Comparison of ENCODE assay signal across 18 cellular contexts in genomic region chr13:110458017-110458416, GRCh38.
A peak's percentile ranks its signal among the peaks of the same experiment; 100 is the strongest.
DNase-seq lines count a peak whose midpoint lies in the region; ATAC-seq, FAIRE-seq and TF ChIP-seq lines count a peak whose summit lies in the region.
"Had no signal": no experiment of that assay in that cellular context is flagged by ENCODE, and none has a peak within 500 bp of the region (broad histone marks: within the 10 kb centered on the region; RNA-seq: fewer than 3 reads in every experiment).

No MANE protein-coding gene starts in this region.

- H3K4me1 ChIP-seq in HEK293 (ENCODE audit: control insufficient read depth, insufficient read depth, low read length) (no peaks in the 10 kb centered on the region), H1 (replicated peaks in 1 of 4; ENCODE audit: control insufficient read depth in 3 of 4, insufficient read depth in 4 of 4, low read length in 3 of 4) (peaks cover 0 to 5% (median 1%) of the 10 kb centered on the region in 4 experiments; a peak in 4 of 7 replicates), subcutaneous abdominal adipose tissue (ENCODE audit: control insufficient read depth in 5 of 5, insufficient read depth in 5 of 5, low read length in 5 of 5) (peaks cover 3 to 17% (median 9%) of the 10 kb centered on the region in 5 donors)

- H3K56ac ChIP-seq in H1 (replicated peaks; ENCODE audit: insufficient read length, low read depth, low read length), result no peak overlapping the region

- no peak for TF ChIP-seq RAD21 in H1 (IDR thresholded peaks at IDR 0.05 in 1 of 2, conservative IDR thresholded peaks at IDR 0.05 in 1 of 2; ENCODE audit: low read depth in 2 of 2, low read length in 2 of 2)

- no peak overlapping the region for H4K91ac ChIP-seq in H1 (replicated peaks; ENCODE audit: insufficient read length, low read length)

- 83% methylated on average over 8 of the region's 8 CpGs; no CpG with 5 or more reads in 1 of the 2 experiments for WGBS in H1 (ENCODE audit: extremely low coverage in 1 of 2, insufficient coverage in 1 of 2, insufficient read length in 1 of 2, insufficient replicate concordance in 2 of 2, low coverage in 1 of 2, low lambda C conversion rate in 2 of 2, missing lambda C conversion rate in 1 of 2), 2 experiments

- H4K8ac ChIP-seq in H1 (ENCODE audit: extremely low read depth, insufficient read depth, low read length), result no peak overlapping the region; the same call in 1 of the 2 replicates

- H3K9ac ChIP-seq in H1 (replicated peaks in 1 of 4; ENCODE audit: extremely low read depth in 1 of 4, low read depth in 3 of 4, low read length in 3 of 4), result no peak overlapping the region
- no peak overlapping the region for H3K9ac ChIP-seq in subcutaneous abdominal adipose tissue (ENCODE audit: low read length in 5 of 5)

- peak overlapping the region; percentile 18; the same call in 1 of the 2 replicates for H2BK15ac ChIP-seq in H1 (ENCODE audit: low read length)

- peak overlapping the region; percentile 82; the same call in 1 of the 2 replicates for H2BK5ac ChIP-seq in H1 (ENCODE audit: low read depth, low read length)

- H3K27me3 ChIP-seq in H1 (replicated peaks in 1 of 4; ENCODE audit: control insufficient read depth in 3 of 4, extremely low read depth in 1 of 4, insufficient read depth in 3 of 4, low read length in 3 of 4), result no peaks in the 10 kb centered on the region
- no peaks in the 10 kb centered on the region for H3K27me3 ChIP-seq in subcutaneous abdominal adipose tissue (ENCODE audit: control insufficient read depth in 5 of 5, insufficient read depth in 4 of 5, low read length in 5 of 5)

- no peak overlapping the region for H3K27ac ChIP-seq in HEK293 (ENCODE audit: extremely low read depth, low read depth, low read length)
- H3K27ac ChIP-seq in H1 (ENCODE audit: low read depth, low read length), result no peak overlapping the region
- H3K27ac ChIP-seq in subcutaneous abdominal adipose tissue (ENCODE audit: low read depth, low read length), result peak overlapping the region; percentile 21
- H3K27ac ChIP-seq: SK-N-MC had no signal

- no peak for TF ChIP-seq EP300 in H1 (IDR thresholded peaks at IDR 0.05; ENCODE audit: borderline replicate concordance in 1 of 2, low read depth in 2 of 2, low read length in 2 of 2)

- H3K4me3 ChIP-seq in HEK293 (ENCODE audit: low read depth, low read length) (no peak overlapping the region), H1 (ENCODE audit: extremely low read depth in 1 of 4, insufficient read depth in 2 of 4, low read depth in 3 of 4, low read length in 4 of 4) (no peak overlapping the region), subcutaneous abdominal adipose tissue (ENCODE audit: low read depth in 1 of 5, low read length in 5 of 5) (no peak overlapping the region)
- H3K4me3 ChIP-seq: SK-N-MC had no signal

- no peak for DNase-seq in H1 (ENCODE audit: low read depth in 1 of 2, low spot score in 2 of 2)
- peak; percentile 76 for DNase-seq in posterior vena cava (ENCODE audit: low spot score)
- no peak for DNase-seq in NCI-H345 (lab: John Stamatoyannopoulos, UW)
- DNase-seq in NCI-H1694 treated with DMSO at 0.1 percent for 48 hours (lab: John Stamatoyannopoulos, UW), result no peak
- no peak for DNase-seq in occipital lobe (lab: John Stamatoyannopoulos, UW)
- DNase-seq: DMS53, H7, KBM-7, MV-4-11, NCI-H1417 treated with DMSO at 0.1 percent for 48 hours, NCI-H2029, NCI-H2171 treated with DMSO at 0.1 percent for 48 hours, NCI-H82 had no signal

- no peak overlapping the region; the same call in 1 of the 2 replicates for H2BK20ac ChIP-seq in H1 (ENCODE audit: low read length)

- H3K4me2 ChIP-seq in H1 (ENCODE audit: insufficient read depth in 1 of 2, low read depth in 2 of 2, low read length in 2 of 2), result no peak overlapping the region

- no peak overlapping the region for H3K14ac ChIP-seq in H1 (ENCODE audit: insufficient read length)

- H2AFZ ChIP-seq in H1 (ENCODE audit: low read length), result no peak overlapping the region

- no peak overlapping the region for H3K4ac ChIP-seq in H1 (replicated peaks; ENCODE audit: insufficient read length, low read depth, low read length)

- no peaks in the 10 kb centered on the region for H3K23me2 ChIP-seq in H1 (ENCODE audit: low read depth, low read length)

- H3K18ac ChIP-seq in H1 (ENCODE audit: extremely low read depth, low read length), result no peak overlapping the region; the same call in 1 of the 2 replicates

- TF ChIP-seq CTCF in HEK293 (tag by site-specific recombination; IDR thresholded peaks at IDR 0.05) (no peak), H1 (IDR thresholded peaks at IDR 0.05; ENCODE audit: control extremely low read depth in 1 of 3, insufficient read depth in 1 of 3, low read depth in 1 of 3, low read length in 3 of 3) (no peak)

- H4K5ac ChIP-seq in H1 (ENCODE audit: insufficient read length, low read depth, low read length), result no peak overlapping the region

- H3K79me1 ChIP-seq in H1 (ENCODE audit: low read depth, low read length), result no peaks in the 10 kb centered on the region

- no peaks in the 10 kb centered on the region for H3K79me2 ChIP-seq in H1 (ENCODE audit: control insufficient read depth in 1 of 2, insufficient read depth in 2 of 2, low read length in 2 of 2)

- peaks cover 0 to 9% of the 10 kb centered on the region in 2 experiments; a peak in 2 of 3 replicates for H3K36me3 ChIP-seq in HEK293 (ENCODE audit: control insufficient read depth in 2 of 2, insufficient read depth in 1 of 2, low read length in 2 of 2)
- H3K36me3 ChIP-seq in H1 (ENCODE audit: control insufficient read depth in 2 of 4, insufficient read depth in 4 of 4, low read length in 3 of 4), result peaks cover 0 to 4% (median 2%) of the 10 kb centered on the region in 4 experiments; a peak in 5 of 8 replicates
- H3K36me3 ChIP-seq in subcutaneous abdominal adipose tissue (ENCODE audit: control insufficient read depth in 5 of 5, insufficient read depth in 5 of 5, low read length in 5 of 5), result peaks cover 3 to 90% (median 69%) of the 10 kb centered on the region in 5 donors

- CTCF ChIA-PET in HEK293 (lab: Yijun Ruan, JAX), result interaction anchor here (0.6 to 1.0 kb wide), 2 partner anchors 235 to 236 kb away, joined by 3 to 4 read pairs; no protein-coding TSS in a partner anchor
- CTCF ChIA-PET in H1 (lab: Charles Lee; ENCODE audit: partially characterized antibody), result interaction anchor here (1.0 to 1.5 kb wide), 2 partner anchors 50 to 226 kb away, joined by 3 to 4 read pairs; no protein-coding TSS in a partner anchor

- no peak overlapping the region for H3K23ac ChIP-seq in H1 (ENCODE audit: insufficient read length)

- FAIRE-seq in H1 (lab: Jason Lieb, UNC), result no peak
- FAIRE-seq: GM19239 had no signal

- TF ChIP-seq POLR2A in H1 (IDR thresholded peaks at IDR 0.05; ENCODE audit: control extremely low read depth in 1 of 2, low read depth in 2 of 2, low read length in 2 of 2), result no peak

- peak overlapping the region; percentile 33; the same call in 1 of the 2 replicates for H2AK5ac ChIP-seq in H1 (ENCODE audit: low read depth, low read length)

- intact Hi-C loops in posterior vena cava (cut with DNase I), result no loop called here

- H2BK120ac ChIP-seq in H1 (replicated peaks; ENCODE audit: low read depth, low read length), result no peak overlapping the region

- peak overlapping the region; percentile 77; the same call in 1 of the 2 replicates for H2BK12ac ChIP-seq in H1 (ENCODE audit: low read depth, low read length)

- H4K20me1 ChIP-seq in H1 (replicated peaks in 1 of 2; ENCODE audit: control insufficient read depth in 1 of 2, insufficient read depth in 2 of 2, low read length in 2 of 2), result peaks cover 0 to 2% of the 10 kb centered on the region in 2 experiments

- POLR2A ChIA-PET in HEK293 (lab: Yijun Ruan, JAX) (interaction anchor here (0.5 kb wide), 1 partner anchor 63 kb away, joined by 5 read pairs; no protein-coding TSS in a partner anchor), H1 (lab: Charles Lee; ENCODE audit: partially characterized antibody) (interaction anchor here (0.8 to 1.2 kb wide), 2 partner anchors 18 to 257 kb away, joined by 3 to 4 read pairs; no protein-coding TSS in a partner anchor)

- no peaks in the 10 kb centered on the region for H3K9me3 ChIP-seq in HEK293 (ENCODE audit: control insufficient read depth, insufficient read depth, low read depth, low read length)
- no peaks in the 10 kb centered on the region for H3K9me3 ChIP-seq in H1 (ENCODE audit: insufficient read depth in 2 of 2, low read depth in 1 of 2, low read length in 1 of 2)
- H3K9me3 ChIP-seq in subcutaneous abdominal adipose tissue (ENCODE audit: control insufficient read depth in 5 of 5, low read length in 5 of 5), result no peaks in the 10 kb centered on the region

- ATAC-seq in HG02798 (IDR thresholded peaks at IDR 0.05; ENCODE audit: poor library complexity, unreplicated experiment), result no peak

TF ChIP-seq in HEK293, 187 proteins besides CTCF, POLR2A, EP300 and RAD21:
- TF ChIP-seq ZIC2 (tag by site-specific recombination; IDR thresholded peaks at IDR 0.05) (peak; percentile 72), ZNF830 (tag by site-specific recombination; IDR thresholded peaks at IDR 0.05; ENCODE audit: low read depth) (no peak)

TF ChIP-seq in H1, 55 proteins besides CTCF, POLR2A, EP300 and RAD21:
- no peak for TF ChIP-seq CEBPB (IDR thresholded peaks at IDR 0.05; ENCODE audit: low read depth, low read length)
- TF ChIP-seq CREB1 (IDR thresholded peaks at IDR 0.05), result no peak
- TF ChIP-seq SUZ12 (IDR thresholded peaks at IDR 0.05; ENCODE audit: low read length), result no peak
- no peak for TF ChIP-seq RXRA (IDR thresholded peaks at IDR 0.05; ENCODE audit: insufficient read depth, low read depth, low read length)
